Comparison of ENCODE assay signal across 8 cellular contexts in genomic region chr3:72487078-72487765, GRCh38. TPM values are rescaled to one million over a fixed set of nuclear protein-coding genes. Genes with fewer than 3 reads are reported as not detected.
DNase-seq lines count a peak whose midpoint lies in the region; ATAC-seq and TF ChIP-seq lines count a peak whose summit lies in the region.

No MANE protein-coding gene starts in this region.

- peaks cover 35% of the 10 kb centered on the region for H3K4me1 ChIP-seq in RWPE2 (ENCODE audit: insufficient read depth, poor library complexity, severe bottlenecking)

- intact Hi-C loops in dorsolateral prefrontal cortex (cut with DNase I) = no loop called here

- H3K27ac ChIP-seq in RWPE2 (ENCODE audit: poor library complexity, severe bottlenecking) = peak overlapping the region; percentile 47
- no peak overlapping the region for H3K27ac ChIP-seq in dorsolateral prefrontal cortex

- no peak overlapping the region for H3K4me3 Mint-ChIP-seq in progenitor cell of endocrine pancreas (ENCODE audit: low read depth)

- H3K36me3 ChIP-seq in RWPE2 (ENCODE audit: low read depth) = no peaks in the 10 kb centered on the region

- peak overlapping the region; percentile 81 for H3K27ac Mint-ChIP-seq in progenitor cell of endocrine pancreas

- H3K9me3 ChIP-seq in RWPE2 (ENCODE audit: severe bottlenecking) = no peaks in the 10 kb centered on the region

- no peak for TF ChIP-seq CTCF in RWPE2 (IDR thresholded peaks at IDR 0.05; ENCODE audit: poor library complexity, severe bottlenecking)
- TF ChIP-seq CTCF in progenitor cell of endocrine pancreas (IDR thresholded peaks at IDR 0.05; ENCODE audit: unreplicated experiment) = no peak
- TF ChIP-seq CTCF in dorsolateral prefrontal cortex (IDR thresholded peaks at IDR 0.05 in 54 of 56, conservative IDR thresholded peaks at IDR 0.05 in 2 of 56; ENCODE audit: low read depth in 1 of 56, partially characterized antibody in 56 of 56) = no peak

- peaks cover 31% of the 10 kb centered on the region for H3K4me1 Mint-ChIP-seq in progenitor cell of endocrine pancreas (ENCODE audit: low read depth)

- no peaks in the 10 kb centered on the region for H3K9me3 Mint-ChIP-seq in progenitor cell of endocrine pancreas (ENCODE audit: low read depth)

- H3K27me3 Mint-ChIP-seq in progenitor cell of endocrine pancreas = no peaks in the 10 kb centered on the region

- DNase-seq in RWPE2 (ENCODE audit: low spot score) = peak; percentile 69
- peak; percentile 33 to 45 for DNase-seq in erythroblast (lab: John Stamatoyannopoulos, UW)
- DNase-seq in progenitor cell of endocrine pancreas (ENCODE audit: low spot score, unreplicated experiment) = no peak
- DNase-seq in dorsolateral prefrontal cortex = no peak
- no peak for DNase-seq in NCI-H2107 (lab: John Stamatoyannopoulos, UW)
- no peak for DNase-seq in effector CD8-positive, alpha-beta T cell (lab: John Stamatoyannopoulos, UW)
- no peak for DNase-seq in NCI-H187 (lab: John Stamatoyannopoulos, UW)

- no peak for TF ChIP-seq POLR2A in erythroblast (IDR thresholded peaks at IDR 0.05; ENCODE audit: low read length)

- no peaks in the 10 kb centered on the region for H3K27me3 ChIP-seq in RWPE2 (ENCODE audit: insufficient read depth, poor library complexity, severe bottlenecking)
- H3K27me3 ChIP-seq in dorsolateral prefrontal cortex = no peaks in the 10 kb centered on the region

- H3K36me3 Mint-ChIP-seq in progenitor cell of endocrine pancreas (ENCODE audit: insufficient read depth) = no peaks in the 10 kb centered on the region

- ATAC-seq in GM19023 (IDR thresholded peaks at IDR 0.05; ENCODE audit: unreplicated experiment) (peak; percentile 49), RWPE2 (ENCODE audit: low read depth) (peak; percentile 33)

- no peak overlapping the region for H3K4me3 ChIP-seq in RWPE2 (ENCODE audit: severe bottlenecking)
- no peak overlapping the region for H3K4me3 ChIP-seq in dorsolateral prefrontal cortex

RNA-seq across cellular contexts. Expression of gene RYBP, which starts 40.8 kb away (rescaled TPM):
- 30.1 TPM in 2 replicates for total RNA-seq in progenitor cell of endocrine pancreas
- 10 to 100 TPM; 14.2 to 36.0 (median 21.6) TPM for total RNA-seq in dorsolateral prefrontal cortex

Comparison
In these comparisons a context has a peak if more than half of its experiments do, and no peak if none do; other contexts are left out.
1. DNase-seq: peak in RWPE2 (single experiment) and erythroblast (2 of 2); none in progenitor cell of endocrine pancreas (single experiment), dorsolateral prefrontal cortex (0 of 10), NCI-H2107 (single experiment), effector CD8-positive, alpha-beta T cell (single experiment) and NCI-H187 (0 of 2).